In genomic region chr2:74414475-74414874, GRCh38 we compare ENCODE assay signal across 9 cellular contexts. TPM values are rescaled to one million over a fixed set of nuclear protein-coding genes. Genes with fewer than 3 reads are reported as not detected.
A peak's percentile ranks its signal among the peaks of the same experiment; 100 is the strongest.
DNase-seq lines count a peak whose midpoint lies in the region; ATAC-seq, FAIRE-seq and TF ChIP-seq lines count a peak whose summit lies in the region.
"Had no signal": no experiment of that assay in that cellular context is flagged by ENCODE, and none has a peak within 500 bp of the region (broad histone marks: within the 10 kb centered on the region; RNA-seq: fewer than 3 reads in every experiment).

No MANE protein-coding gene starts in this region.

- peak; percentile 5 for ATAC-seq in body of pancreas
- ATAC-seq in stimulated activated naive CD8-positive, alpha-beta T cell treated with anti-CD3 and anti-CD28 coated beads, Interleukin-15, amount 100 ng/mL, for 72 hours: no peak
- no peak for ATAC-seq in GM19467 (IDR thresholded peaks at IDR 0.05; ENCODE audit: unreplicated experiment)

- no peaks in the 10 kb centered on the region for H3K27me3 ChIP-seq in body of pancreas

- TF ChIP-seq POLR2A in body of pancreas (IDR thresholded peaks at IDR 0.05): no peak

- intact Hi-C loops in body of pancreas (cut with DNase I) (no loop called here), kidney (cut with DNase I) (no loop called here)

- peak overlapping the region in 1 of 2 donors; percentile 87 for H3K27ac Mint-ChIP-seq in stimulated activated naive CD8-positive, alpha-beta T cell treated with anti-CD3 and anti-CD28 coated beads, Interleukin-15, amount 100 ng/mL, for 72 hours

- H3K9ac ChIP-seq in kidney (ENCODE audit: low read length in 2 of 2): peak overlapping the region; percentile 45 to 65

- no peak overlapping the region for H3K4me3 ChIP-seq in body of pancreas
- peak overlapping the region; percentile 28 to 71 for H3K4me3 ChIP-seq in kidney (ENCODE audit: low read length in 2 of 2)

- H3K4me3 Mint-ChIP-seq in stimulated activated naive CD8-positive, alpha-beta T cell treated with anti-CD3 and anti-CD28 coated beads, Interleukin-15, amount 100 ng/mL, for 72 hours: peak overlapping the region; percentile 76 to 93

- WGBS in body of pancreas, 2 donors: 58% methylated on average over 15 to 20 of the region's 20 CpGs

- no peak for FAIRE-seq in kidney (lab: Jason Lieb, UNC)
- FAIRE-seq in HTR-8/SVneo (lab: Jason Lieb, UNC): no peak
- FAIRE-seq: A204.1 had no signal

- peaks cover 38% of the 10 kb centered on the region for H3K4me1 Mint-ChIP-seq in stimulated activated naive CD8-positive, alpha-beta T cell treated with anti-CD3 and anti-CD28 coated beads, Interleukin-15, amount 100 ng/mL, for 72 hours

- H3K27ac ChIP-seq in body of pancreas (no peak overlapping the region), kidney (ENCODE audit: low read depth in 2 of 2, low read length in 2 of 2) (no peak overlapping the region)

- H3K9me3 Mint-ChIP-seq in stimulated activated naive CD8-positive, alpha-beta T cell treated with anti-CD3 and anti-CD28 coated beads, Interleukin-15, amount 100 ng/mL, for 72 hours: no peaks in the 10 kb centered on the region

- H3K27me3 Mint-ChIP-seq in stimulated activated naive CD8-positive, alpha-beta T cell treated with anti-CD3 and anti-CD28 coated beads, Interleukin-15, amount 100 ng/mL, for 72 hours: peaks cover 17% of the 10 kb centered on the region

- H3K36me3 ChIP-seq in body of pancreas (replicated peaks in 1 of 2; ENCODE audit: insufficient read depth in 1 of 2, low read depth in 2 of 2) (no peaks in the 10 kb centered on the region), kidney (ENCODE audit: control insufficient read depth in 1 of 2, insufficient read depth in 2 of 2, low read length in 2 of 2) (no peaks in the 10 kb centered on the region)

- TF ChIP-seq CTCF in body of pancreas (IDR thresholded peaks at IDR 0.05) (no peak), kidney (IDR thresholded peaks at IDR 0.05; ENCODE audit: borderline replicate concordance, extremely low read depth, insufficient read depth) (no peak)

- H3K4me1 ChIP-seq in body of pancreas: peaks cover 16% of the 10 kb centered on the region
- peaks cover 4 to 16% of the 10 kb centered on the region in 2 donors for H3K4me1 ChIP-seq in kidney (ENCODE audit: control insufficient read depth in 1 of 2, insufficient read depth in 1 of 2, low read depth in 1 of 2, low read length in 2 of 2)

- H3K9me3 ChIP-seq in body of pancreas: no peaks in the 10 kb centered on the region
- H3K9me3 ChIP-seq in kidney (ENCODE audit: control insufficient read depth in 1 of 2, low read length in 2 of 2): no peaks in the 10 kb centered on the region

- DNase-seq in NCI-H510A treated with DMSO at 0.1 percent for 48 hours (lab: John Stamatoyannopoulos, UW) (peak; percentile 12), NCI-H510A (lab: John Stamatoyannopoulos, UW) (no peak), body of pancreas (no peak), kidney (peak; percentile 76), HTR-8/SVneo (ENCODE audit: insufficient read length, low spot score) (no peak), HuH-7.5 (ENCODE audit: low spot score) (no peak)
- DNase-seq in stimulated activated naive CD8-positive, alpha-beta T cell treated with anti-CD3 and anti-CD28 coated beads, Interleukin-15, amount 100 ng/mL, for 72 hours: no peak

RNA-seq across cellular contexts. Expression of gene C2orf81, which starts 6.9 kb away (rescaled TPM):
- 1 to 10 TPM in 1 of 2 donors, under 1 TPM in 1; 0.33 to 1.6 TPM for total RNA-seq in body of pancreas
- total RNA-seq in kidney: 11.6 TPM
- 8.8 TPM for polyA plus RNA-seq in kidney (ENCODE audit: insufficient read depth, low read depth, low replicate concordance)

RNA-seq across cellular contexts. Expression of gene WDR54, which starts 7.1 kb away (rescaled TPM):
- 10 to 100 TPM in 1 of 2 donors, under 1 TPM in 1; 0.99 to 14.3 TPM for total RNA-seq in body of pancreas
- 23.3 TPM for total RNA-seq in kidney
- polyA plus RNA-seq in kidney (ENCODE audit: insufficient read depth, low read depth, low replicate concordance): 37.6 TPM

RNA-seq across cellular contexts. Expression of gene RTKN, which starts 27.3 kb away (rescaled TPM):
- 10 to 100 TPM; 36.1 to 80.8 TPM for total RNA-seq in body of pancreas
- 76.4 TPM for total RNA-seq in kidney
- polyA plus RNA-seq in kidney (ENCODE audit: insufficient read depth, low read depth, low replicate concordance): 95.6 TPM

RNA-seq across cellular contexts. Expression of gene DCTN1, which starts 34.4 kb away (rescaled TPM):
- 10 to 100 TPM; 71.3 to 82.4 TPM for total RNA-seq in body of pancreas
- 134 TPM for total RNA-seq in kidney
- 191 TPM for polyA plus RNA-seq in kidney (ENCODE audit: insufficient read depth, low read depth, low replicate concordance)

RNA-seq across cellular contexts. Expression of gene INO80B, which starts 40.4 kb away (rescaled TPM):
- 10 to 100 TPM in 1 of 2 donors, 1 to 10 TPM in 1; 6.3 to 32.4 TPM for total RNA-seq in body of pancreas
- 44.2 TPM for total RNA-seq in kidney
- polyA plus RNA-seq in kidney (ENCODE audit: insufficient read depth, low read depth, low replicate concordance): 37.0 TPM

Comparison
In these comparisons a context has a peak if more than half of its experiments do, and no peak if none do; other contexts are left out.
1. DNase-seq: peak in NCI-H510A treated with DMSO at 0.1 percent for 48 hours (single experiment) and kidney (single experiment); none in NCI-H510A (single experiment), body of pancreas (0 of 4), stimulated activated naive CD8-positive, alpha-beta T cell treated with anti-CD3 and anti-CD28 coated beads, Interleukin-15, amount 100 ng/mL, for 72 hours (0 of 2), HTR-8/SVneo (single experiment) and HuH-7.5 (single experiment).
2. H3K4me3 ChIP-seq: peak in kidney (2 of 2); none in body of pancreas (0 of 2).